8 cellular contexts compared by ENCODE assay signal in genomic region chr17:43880420-43880991, GRCh38. TPM values are rescaled to one million over a fixed set of nuclear protein-coding genes. Genes with fewer than 3 reads are reported as not detected.
A peak's percentile ranks its signal among the peaks of the same experiment; 100 is the strongest.
DNase-seq lines count a peak whose midpoint lies in the region; ATAC-seq and TF ChIP-seq lines count a peak whose summit lies in the region.

No MANE protein-coding gene starts in this region.

- no peak overlapping the region for H3K27ac ChIP-seq in fibroblast of lung (ENCODE audit: insufficient read depth, low read length)

- H3K36me3 ChIP-seq in fibroblast of lung (ENCODE audit: control insufficient read depth, insufficient read depth, low read length) = no peaks in the 10 kb centered on the region

- no peaks in the 10 kb centered on the region for H3K9me3 ChIP-seq in fibroblast of lung (ENCODE audit: control insufficient read depth, insufficient read depth, low read depth, low read length)

- H4K20me1 ChIP-seq in fibroblast of lung (ENCODE audit: control insufficient read depth, extremely low read depth, insufficient read depth, low read length) = no peaks in the 10 kb centered on the region

- DNase-seq in NCI-H1694 (lab: John Stamatoyannopoulos, UW) (peak; percentile 16), NCI-H1694 treated with DMSO at 0.1 percent for 48 hours (lab: John Stamatoyannopoulos, UW) (no peak), NCI-H2196 treated with DMSO at 0.1 percent for 48 hours (lab: John Stamatoyannopoulos, UW; ENCODE audit: unreplicated experiment) (peak; percentile 58), activated T-cell treated with anti-CD3 and anti-CD28 coated beads for 1 hour (ENCODE audit: low read depth) (peak; percentile 21), fibroblast of lung (ENCODE audit: low read depth in 2 of 2) (peak in 1 of 2 donors; percentile 4), retina (peak; percentile 47)

- H3K27me3 ChIP-seq in fibroblast of lung (ENCODE audit: control insufficient read depth, insufficient read depth, low read length) = no peaks in the 10 kb centered on the region

- no peak for ATAC-seq in GM19035 (IDR thresholded peaks at IDR 0.05; ENCODE audit: unreplicated experiment)
- ATAC-seq in HG02623 (IDR thresholded peaks at IDR 0.05; ENCODE audit: unreplicated experiment) = no peak

- no peaks in the 10 kb centered on the region for H3K79me2 ChIP-seq in fibroblast of lung (ENCODE audit: control insufficient read depth, insufficient read depth, low read length)

- peak; percentile 46 to 67 for TF ChIP-seq CTCF in fibroblast of lung (conservative IDR thresholded peaks at IDR 0.05 in 1 of 2, IDR thresholded peaks at IDR 0.05 in 1 of 2; ENCODE audit: low read depth in 1 of 2, low read length in 2 of 2)

- H3K4me1 ChIP-seq in fibroblast of lung (ENCODE audit: control insufficient read depth, extremely low read depth, insufficient read depth, low read length) = no peaks in the 10 kb centered on the region

- no peak overlapping the region for H3K9ac ChIP-seq in fibroblast of lung (ENCODE audit: insufficient read depth, low read length)

- H3K4me3 ChIP-seq in fibroblast of lung (replicated peaks in 1 of 4; ENCODE audit: control extremely low read depth in 1 of 4, insufficient read depth in 1 of 4, low read depth in 3 of 4, low read length in 4 of 4) = no peak overlapping the region

- no peak overlapping the region for H3K4me2 ChIP-seq in fibroblast of lung (ENCODE audit: extremely low read depth, insufficient read depth, low read length)

- no peak overlapping the region for H2AFZ ChIP-seq in fibroblast of lung (ENCODE audit: low read length)

RNA-seq across cellular contexts. Expression of gene MPP2, which starts 26.8 kb away (rescaled TPM):
- 1.3 and 2.1 TPM in 2 replicates for total RNA-seq in fibroblast of lung
- polyA plus RNA-seq in fibroblast of lung = 1.2 and 1.9 TPM in 2 replicates
- 1.6 and 2.5 TPM in 2 replicates for polyA plus RNA-seq in fibroblast of lung (2012)
- 3.4 and 10.3 TPM in 2 replicates for polyA minus RNA-seq in fibroblast of lung (ENCODE audit: low replicate concordance)

RNA-seq across cellular contexts. Expression of gene CD300LG, which starts 33.5 kb away (rescaled TPM):
- not detected in 2 replicates for total RNA-seq in fibroblast of lung
- not detected in 2 replicates for polyA plus RNA-seq in fibroblast of lung
- polyA plus RNA-seq in fibroblast of lung (2012) = not detected in 2 replicates
- not detected in 2 replicates for polyA minus RNA-seq in fibroblast of lung (ENCODE audit: low replicate concordance)

RNA-seq across cellular contexts. Expression of gene MPP3, which starts 47.6 kb away (rescaled TPM):
- total RNA-seq in fibroblast of lung = 4.4 and 6.9 TPM in 2 replicates
- polyA plus RNA-seq in fibroblast of lung = 4.6 and 5.7 TPM in 2 replicates
- polyA plus RNA-seq in fibroblast of lung (2012) = 4.0 and 4.1 TPM in 2 replicates
- 6.9 and 9.6 TPM in 2 replicates for polyA minus RNA-seq in fibroblast of lung (ENCODE audit: low replicate concordance)
